13 cellular contexts compared by ENCODE assay signal in genomic region chr1:40884055-40884795, GRCh38. TPM values are rescaled to one million over a fixed set of nuclear protein-coding genes. Genes with fewer than 3 reads are reported as not detected.
DNase-seq lines count a peak whose midpoint lies in the region; ATAC-seq and TF ChIP-seq lines count a peak whose summit lies in the region.
"Had no signal": no experiment of that assay in that cellular context is flagged by ENCODE, and none has a peak within 500 bp of the region (broad histone marks: within the 10 kb centered on the region; RNA-seq: fewer than 3 reads in every experiment).

No MANE protein-coding gene starts in this region.

- H3K27ac Mint-ChIP-seq in activated T-helper 1 cell treated with anti-CD3 and anti-CD28 coated beads, Interleukin-12 subunit alpha, Interleukin-12 subunit beta, Interleukin-2, Interleukin-4 antibody, amounts not matched to agents 30 ng/mL and 10 ng/mL and 1 ng/mL, durations not matched to agents 14 hours and 24 hours and 36 hours: no peak overlapping the region
- no peak overlapping the region for H3K27ac Mint-ChIP-seq in Calu3 (ENCODE audit: unreplicated experiment)
- H3K27ac Mint-ChIP-seq: activated T-helper 2 cell treated with anti-CD3 and anti-CD28 coated beads, Interferon-gamma antibody, Interleukin-2, Interleukin-4, amounts not matched to agents 10 μg/mL and 5 μg/mL and 100 μg/mL, durations not matched to agents 14 hours and 24 hours and 36 hours had no signal

- H3K9me3 Mint-ChIP-seq in activated T-helper 1 cell treated with anti-CD3 and anti-CD28 coated beads, Interleukin-12 subunit alpha, Interleukin-12 subunit beta, Interleukin-2, Interleukin-4 antibody, amounts not matched to agents 30 ng/mL and 10 ng/mL and 1 ng/mL, durations not matched to agents 14 hours and 24 hours and 36 hours: no peaks in the 10 kb centered on the region
- no peaks in the 10 kb centered on the region for H3K9me3 Mint-ChIP-seq in Calu3 (ENCODE audit: low read depth, unreplicated experiment)
- H3K9me3 Mint-ChIP-seq: activated T-helper 2 cell treated with anti-CD3 and anti-CD28 coated beads, Interferon-gamma antibody, Interleukin-2, Interleukin-4, amounts not matched to agents 10 μg/mL and 5 μg/mL and 100 μg/mL, durations not matched to agents 14 hours and 24 hours and 36 hours had no signal

- 15 to 25% (median 16%) methylated on average over 45 to 73 of the region's 73 CpGs for WGBS in ovary, 3 donors

- no peaks in the 10 kb centered on the region for H3K27me3 ChIP-seq in ovary

- no peak overlapping the region for H3K27ac ChIP-seq in ovary

- CTCF ChIA-PET in Calu3 (lab: Charles Lee): no interaction called here

- no TSS peak for BruUV-seq in Calu3 (replicated peaks; lab: Mats Ljungman, UMichigan)

- H3K4me3 Mint-ChIP-seq in activated T-helper 1 cell treated with anti-CD3 and anti-CD28 coated beads, Interleukin-12 subunit alpha, Interleukin-12 subunit beta, Interleukin-2, Interleukin-4 antibody, amounts not matched to agents 30 ng/mL and 10 ng/mL and 1 ng/mL, durations not matched to agents 14 hours and 24 hours and 36 hours: peak overlapping the region; percentile 41
- no peak overlapping the region for H3K4me3 Mint-ChIP-seq in Calu3 (ENCODE audit: low read depth, unreplicated experiment)

- peaks cover 8% of the 10 kb centered on the region for H3K4me1 ChIP-seq in ES-I3 (ENCODE audit: insufficient read depth, low read length)
- H3K4me1 ChIP-seq in ovary (ENCODE audit: insufficient read depth): peaks cover 1% of the 10 kb centered on the region

- intact Hi-C loops in activated T-helper 1 cell treated with anti-CD3 and anti-CD28 coated beads, Interleukin-12 subunit alpha, Interleukin-12 subunit beta, Interleukin-2, Interleukin-4 antibody, amounts not matched to agents 30 ng/mL and 10 ng/mL and 1 ng/mL, durations not matched to agents 14 hours and 24 hours and 36 hours (cut with micrococcal nuclease): no loop called here
- intact Hi-C loops in left cardiac atrium (cut with DNase I): no loop called here
- intact Hi-C loops in ovary (cut with DNase I): no loop called here
- intact Hi-C loops in Calu3 (cut with micrococcal nuclease; ENCODE audit: unreplicated experiment): no loop called here

- H3K4me1 Mint-ChIP-seq in activated T-helper 1 cell treated with anti-CD3 and anti-CD28 coated beads, Interleukin-12 subunit alpha, Interleukin-12 subunit beta, Interleukin-2, Interleukin-4 antibody, amounts not matched to agents 30 ng/mL and 10 ng/mL and 1 ng/mL, durations not matched to agents 14 hours and 24 hours and 36 hours (ENCODE audit: low read depth): peaks cover 17% of the 10 kb centered on the region
- peaks cover 45% of the 10 kb centered on the region for H3K4me1 Mint-ChIP-seq in Calu3 (ENCODE audit: low read depth, unreplicated experiment)

- H3K4me3 ChIP-seq in ovary: peak overlapping the region; percentile 10

- peaks cover 56% of the 10 kb centered on the region for H3K27me3 Mint-ChIP-seq in activated T-helper 1 cell treated with anti-CD3 and anti-CD28 coated beads, Interleukin-12 subunit alpha, Interleukin-12 subunit beta, Interleukin-2, Interleukin-4 antibody, amounts not matched to agents 30 ng/mL and 10 ng/mL and 1 ng/mL, durations not matched to agents 14 hours and 24 hours and 36 hours (ENCODE audit: insufficient read depth)
- H3K27me3 Mint-ChIP-seq in Calu3 (ENCODE audit: unreplicated experiment): no peaks in the 10 kb centered on the region

- TF ChIP-seq POLR2A in ovary (IDR thresholded peaks at IDR 0.05): no peak

- TF ChIP-seq CTCF in ovary (IDR thresholded peaks at IDR 0.05) (no peak), Calu3 (IDR thresholded peaks at IDR 0.05; ENCODE audit: unreplicated experiment) (no peak)

- H3K36me3 Mint-ChIP-seq in activated T-helper 1 cell treated with anti-CD3 and anti-CD28 coated beads, Interleukin-12 subunit alpha, Interleukin-12 subunit beta, Interleukin-2, Interleukin-4 antibody, amounts not matched to agents 30 ng/mL and 10 ng/mL and 1 ng/mL, durations not matched to agents 14 hours and 24 hours and 36 hours (ENCODE audit: low read depth): peaks cover 2% of the 10 kb centered on the region
- no peaks in the 10 kb centered on the region for H3K36me3 Mint-ChIP-seq in Calu3 (ENCODE audit: insufficient read depth, unreplicated experiment)

- H3K9me3 ChIP-seq in ES-I3 (ENCODE audit: control insufficient read depth, insufficient read depth, low read length) (no peaks in the 10 kb centered on the region), ovary (no peaks in the 10 kb centered on the region)

- no peak for DNase-seq in activated T-helper 1 cell treated with anti-CD3 and anti-CD28 coated beads, Interleukin-12 subunit alpha, Interleukin-12 subunit beta, Interleukin-2, Interleukin-4 antibody, amounts not matched to agents 30 ng/mL and 10 ng/mL and 1 ng/mL, durations not matched to agents 14 hours and 24 hours and 36 hours (ENCODE audit: low spot score)
- no peak for DNase-seq in left cardiac atrium
- no peak for DNase-seq in ovary
- DNase-seq in DMS 273 (lab: John Stamatoyannopoulos, UW; ENCODE audit: unreplicated experiment): no peak
- no peak for DNase-seq in Calu3
- no peak for DNase-seq in DMS153 (lab: John Stamatoyannopoulos, UW)
- DNase-seq: DMS53; GOT3; NCI-H1105; stimulated activated CD8-positive, alpha-beta memory T cell treated with anti-CD3 and anti-CD28 coated beads, Interleukin-4, amount 100 ng/mL, for 48 hours had no signal

- ATAC-seq in left cardiac atrium: peak; percentile 25 to 32
- no peak for ATAC-seq in HG02970 (IDR thresholded peaks at IDR 0.05; ENCODE audit: low FRiP score, unreplicated experiment)

- H3K36me3 ChIP-seq in ES-I3 (ENCODE audit: insufficient read depth, low read length) (no peaks in the 10 kb centered on the region), ovary (no peaks in the 10 kb centered on the region)

- peak overlapping the region; percentile 30; the same call in 1 of the 2 replicates for H3K9ac ChIP-seq in ES-I3 (ENCODE audit: low read depth, low read length)

- TF ChIP-seq EP300 in ovary (IDR thresholded peaks at IDR 0.05): no peak

RNA-seq across cellular contexts. Expression of gene CITED4, which starts 22.1 kb away (rescaled TPM):
- total RNA-seq in activated T-helper 1 cell treated with anti-CD3 and anti-CD28 coated beads, Interleukin-12 subunit alpha, Interleukin-12 subunit beta, Interleukin-2, Interleukin-4 antibody, amounts not matched to agents 30 ng/mL and 10 ng/mL and 1 ng/mL, durations not matched to agents 14 hours and 24 hours and 36 hours: 4.1 and 5.0 TPM in 2 replicates
- total RNA-seq in left cardiac atrium (10 to 100 TPM; 22.9 to 26.5 TPM), ovary (100 to 1,000 TPM in 1 of 7 donors, 10 to 100 TPM in 6; 16.4 to 149 (median 24.3) TPM), Calu3 (2022) (81.2 and 85.2 TPM in 2 replicates)
- polyA plus RNA-seq in ovary: 1 to 10 TPM in 1 of 2 donors, under 1 TPM in 1; 0.75 to 5.2 TPM
